9 cellular contexts compared by ENCODE assay signal in genomic region chr2:5693288-5694015, GRCh38. TPM values are rescaled to one million over a fixed set of nuclear protein-coding genes. Genes with fewer than 3 reads are reported as not detected.
A peak's percentile ranks its signal among the peaks of the same experiment; 100 is the strongest.
DNase-seq lines count a peak whose midpoint lies in the region; ATAC-seq and TF ChIP-seq lines count a peak whose summit lies in the region.
"Had no signal": no experiment of that assay in that cellular context is flagged by ENCODE, and none has a peak within 500 bp of the region (broad histone marks: within the 10 kb centered on the region; RNA-seq: fewer than 3 reads in every experiment).

No MANE protein-coding gene starts in this region.

- peak overlapping the region; percentile 81 for H3K27ac Mint-ChIP-seq in osteocyte (ENCODE audit: unreplicated experiment)
- H3K27ac Mint-ChIP-seq: naive thymus-derived CD8-positive, alpha-beta T cell had no signal

- peak overlapping the region; percentile 98 for H3K27ac ChIP-seq in ectodermal cell (ENCODE audit: insufficient read depth, low read depth, low read length, poor library complexity, severe bottlenecking)

- peak overlapping the region; percentile 99 for H3K4me3 Mint-ChIP-seq in osteocyte (ENCODE audit: unreplicated experiment)

- no peaks in the 10 kb centered on the region for H3K9me3 Mint-ChIP-seq in osteocyte (ENCODE audit: unreplicated experiment)

- WGBS in ectodermal cell, 2 experiments: 0% methylated on average over 95 of the region's 95 CpGs

- no peak for ATAC-seq in GM18868 (IDR thresholded peaks at IDR 0.05; ENCODE audit: unreplicated experiment)
- ATAC-seq: naive thymus-derived CD8-positive, alpha-beta T cell had no signal

- no peaks in the 10 kb centered on the region for H3K27me3 Mint-ChIP-seq in osteocyte (ENCODE audit: unreplicated experiment)

- H3K4me1 ChIP-seq in ectodermal cell (ENCODE audit: control insufficient read depth, insufficient read depth, low read length): no peaks in the 10 kb centered on the region

- H3K4me3 ChIP-seq in ectodermal cell (ENCODE audit: insufficient read depth, low read depth, low read length): peak overlapping the region; percentile 98

- peaks cover 17% of the 10 kb centered on the region for H3K36me3 ChIP-seq in ectodermal cell (ENCODE audit: control insufficient read depth, insufficient read depth, low read length)

- H3K9me3 ChIP-seq in ectodermal cell (ENCODE audit: control insufficient read depth, low read length): no peaks in the 10 kb centered on the region

- H3K4me1 Mint-ChIP-seq in osteocyte (ENCODE audit: unreplicated experiment): peaks cover 42% of the 10 kb centered on the region

- DNase-seq in DMS79 treated with DMSO at 0.1 percent for 48 hours (lab: John Stamatoyannopoulos, UW) (peak; percentile 40), NCI-H146 treated with DMSO at 0.1 percent for 48 hours (lab: John Stamatoyannopoulos, UW; ENCODE audit: unreplicated experiment) (peak; percentile 43), osteocyte (ENCODE audit: extremely low spot score, unreplicated experiment) (no peak), AG08395 (ENCODE audit: low spot score) (no peak), NOMO-1 (lab: John Stamatoyannopoulos, UW; ENCODE audit: unreplicated experiment in 2 of 2) (no peak)
- DNase-seq: naive thymus-derived CD8-positive, alpha-beta T cell had no signal

- H3K27me3 ChIP-seq in ectodermal cell (ENCODE audit: control insufficient read depth, insufficient read depth, low read length, poor library complexity, severe bottlenecking): no peaks in the 10 kb centered on the region

- peaks cover 10% of the 10 kb centered on the region for H3K36me3 Mint-ChIP-seq in osteocyte (ENCODE audit: unreplicated experiment)

- TF ChIP-seq CTCF in osteocyte (IDR thresholded peaks at IDR 0.05): no peak

RNA-seq across cellular contexts. Expression of gene SOX11, which starts 1.3 kb away (rescaled TPM):
- 121 TPM for polyA plus RNA-seq in ectodermal cell (2013, experiment 1 of 4)
- polyA plus RNA-seq in ectodermal cell (2013, experiment 2 of 4): 127 TPM
- 81.4 TPM for polyA plus RNA-seq in ectodermal cell (2013, experiment 3 of 4)
- polyA plus RNA-seq in ectodermal cell (2013, experiment 4 of 4): 87.8 TPM
- 69.5 and 71.7 TPM in 2 replicates for total RNA-seq in osteocyte
- total RNA-seq: naive thymus-derived CD8-positive, alpha-beta T cell; subcutaneous adipose tissue had no signal
- polyA plus RNA-seq: naive thymus-derived CD8-positive, alpha-beta T cell had no signal

Comparison
In these comparisons a context has a peak if more than half of its experiments do, and no peak if none do; other contexts are left out.
1. DNase-seq: peak in DMS79 treated with DMSO at 0.1 percent for 48 hours (single experiment) and NCI-H146 treated with DMSO at 0.1 percent for 48 hours (single experiment); none in osteocyte (single experiment), AG08395 (single experiment) and NOMO-1 (0 of 2).